1 cellular context compared by ENCODE assay signal in genomic region chr3:172982731-172983364, GRCh38.
TF ChIP-seq lines count a peak whose summit lies in the region.

No MANE protein-coding gene starts in this region.

TF ChIP-seq in GM23338, 12 proteins besides CTCF, POLR2A, EP300 and RAD21 (continued from another document):
- no peak for TF ChIP-seq ZNF462 (CRISPR knock-in tag; IDR thresholded peaks at IDR 0.05)
- no peak for TF ChIP-seq POLR2AphosphoS5 (IDR thresholded peaks at IDR 0.05; ENCODE audit: low read depth)
- TF ChIP-seq NANOG (IDR thresholded peaks at IDR 0.05; ENCODE audit: borderline replicate concordance): no peak
- TF ChIP-seq ZNF331 (CRISPR knock-in tag; IDR thresholded peaks at IDR 0.05; ENCODE audit: low read depth): no peak
- TF ChIP-seq CREB1 (CRISPR knock-in tag; IDR thresholded peaks at IDR 0.05; ENCODE audit: low read depth): no peak
- no peak for TF ChIP-seq EZH2 (IDR thresholded peaks at IDR 0.05; ENCODE audit: low read depth, unreplicated experiment)
- no peak for TF ChIP-seq ETS1 (IDR thresholded peaks at IDR 0.05)
TF ChIP-seq in GM23338: peak in this region for 0.
